ENCODE assay signal across 8 cellular contexts in the genomic region with DNA sequence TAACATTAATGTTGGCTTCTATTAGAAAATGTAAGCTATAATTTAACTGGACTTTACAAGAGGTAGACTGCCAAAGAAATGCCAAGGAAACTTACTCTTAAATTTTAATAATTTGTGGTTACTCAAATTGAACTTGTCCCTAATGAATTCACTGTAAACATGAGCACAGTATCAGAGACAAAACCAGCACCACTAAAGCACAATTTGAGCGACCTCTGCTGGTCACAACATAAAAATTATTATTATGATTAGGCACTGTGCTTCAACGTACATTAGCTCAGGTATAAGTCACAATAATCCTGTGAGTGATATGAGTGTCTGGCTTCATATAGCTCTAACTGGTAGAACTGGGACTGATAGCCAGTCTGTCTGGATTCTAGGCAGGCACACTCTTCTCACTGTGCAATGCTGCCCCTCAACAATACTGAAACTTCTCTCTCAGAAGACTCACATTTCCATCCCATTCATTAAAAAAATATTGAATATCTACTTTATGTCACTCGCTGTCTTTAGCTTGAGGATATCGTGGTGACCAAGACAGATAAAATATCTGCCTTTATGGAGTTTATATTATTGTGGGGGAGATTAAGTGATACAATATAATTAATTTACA. TPM values are rescaled to one million over a fixed set of nuclear protein-coding genes. Genes with fewer than 3 reads are reported as not detected.
DNase-seq lines count a peak whose midpoint lies in the region; ATAC-seq, FAIRE-seq and TF ChIP-seq lines count a peak whose summit lies in the region.

No MANE protein-coding gene starts in this region.

- TF ChIP-seq CTCF in AG09309 (IDR thresholded peaks at IDR 0.05; ENCODE audit: control insufficient read depth, insufficient read depth, low read depth, low read length, missing control alignments) (peak; percentile 33), upper lobe of right lung (IDR thresholded peaks at IDR 0.05) (peak; percentile 56), stomach (IDR thresholded peaks at IDR 0.05) (peak in 1 of 7 experiments; percentile 41)

- WGBS in stomach, 5 donors: 38 to 48% (median 44%) methylated on average over 4 of the region's 4 CpGs

- no peak for TF ChIP-seq POLR2A in stomach (IDR thresholded peaks at IDR 0.05)

- no peaks in the 10 kb centered on the region for H3K4me1 ChIP-seq in upper lobe of right lung
- no peaks in the 10 kb centered on the region for H3K4me1 ChIP-seq in stomach

- intact Hi-C loops in upper lobe of right lung (cut with DNase I) (loop anchor here (10.0 kb wide), 1 partner anchor 150 kb away; no protein-coding TSS in a partner anchor), stomach (cut with DNase I; ENCODE audit: low total_unique reads) (loop anchor here (10.0 kb wide), 1 partner anchor 160 kb away; no protein-coding TSS in a partner anchor)

- no peak for TF ChIP-seq EP300 in stomach (IDR thresholded peaks at IDR 0.05)

- ATAC-seq in GM18520 (IDR thresholded peaks at IDR 0.05; ENCODE audit: unreplicated experiment): peak; percentile 83
- ATAC-seq in HG03045 (IDR thresholded peaks at IDR 0.05; ENCODE audit: unreplicated experiment): peak; percentile 88
- ATAC-seq in upper lobe of right lung: peak; percentile 76

- H3K27me3 ChIP-seq in upper lobe of right lung: no peaks in the 10 kb centered on the region
- no peaks in the 10 kb centered on the region for H3K27me3 ChIP-seq in stomach

- DNase-seq in AG09309 (ENCODE audit: low read depth) (no peak), RCC 7860 (ENCODE audit: low spot score) (peak; percentile 48), fibroblast of the conjunctiva (ENCODE audit: low read depth) (peak; percentile 66), upper lobe of right lung (no peak), NCI-H510A treated with DMSO at 0.1 percent for 48 hours (lab: John Stamatoyannopoulos, UW) (no peak), stomach (no peak)

- H3K4me3 ChIP-seq in AG09309 (ENCODE audit: control insufficient read depth, low read depth, low read length) (no peak overlapping the region), upper lobe of right lung (no peak overlapping the region), stomach (no peak overlapping the region)

- peaks cover 6% of the 10 kb centered on the region for H3K36me3 ChIP-seq in upper lobe of right lung
- H3K36me3 ChIP-seq in stomach: peaks cover 0 to 7% (median 2%) of the 10 kb centered on the region in 4 donors

- H3K9me3 ChIP-seq in upper lobe of right lung (no peaks in the 10 kb centered on the region), stomach (no peaks in the 10 kb centered on the region)

- H3K27ac ChIP-seq in upper lobe of right lung (no peak overlapping the region), stomach (no peak overlapping the region)

- peak; percentile 73 for FAIRE-seq in RCC 7860 (lab: Jason Lieb, UNC)

RNA-seq across cellular contexts. Expression of a gene that starts 8.0 kb away (rescaled TPM):
- total RNA-seq in upper lobe of right lung (3.8 TPM), stomach (10 to 100 TPM in 1 of 5 donors, 1 to 10 TPM in 2, under 1 TPM in 1, not detected in 1; 0.58 to 10.5 (median 6.3) TPM)
- 1 to 10 TPM; 5.3 to 6.2 (median 5.7) TPM for polyA plus RNA-seq in stomach

Comparison
In these comparisons a context has a peak if more than half of its experiments do, and no peak if none do; other contexts are left out.
1. DNase-seq: peak in RCC 7860 (single experiment) and fibroblast of the conjunctiva (single experiment); none in AG09309 (single experiment), upper lobe of right lung (single experiment), NCI-H510A treated with DMSO at 0.1 percent for 48 hours (single experiment) and stomach (single experiment).
2. Peak in every context shown above with its lines, with median percentiles within 50 percentile points of each other: ATAC-seq.